In the genomic region with DNA sequence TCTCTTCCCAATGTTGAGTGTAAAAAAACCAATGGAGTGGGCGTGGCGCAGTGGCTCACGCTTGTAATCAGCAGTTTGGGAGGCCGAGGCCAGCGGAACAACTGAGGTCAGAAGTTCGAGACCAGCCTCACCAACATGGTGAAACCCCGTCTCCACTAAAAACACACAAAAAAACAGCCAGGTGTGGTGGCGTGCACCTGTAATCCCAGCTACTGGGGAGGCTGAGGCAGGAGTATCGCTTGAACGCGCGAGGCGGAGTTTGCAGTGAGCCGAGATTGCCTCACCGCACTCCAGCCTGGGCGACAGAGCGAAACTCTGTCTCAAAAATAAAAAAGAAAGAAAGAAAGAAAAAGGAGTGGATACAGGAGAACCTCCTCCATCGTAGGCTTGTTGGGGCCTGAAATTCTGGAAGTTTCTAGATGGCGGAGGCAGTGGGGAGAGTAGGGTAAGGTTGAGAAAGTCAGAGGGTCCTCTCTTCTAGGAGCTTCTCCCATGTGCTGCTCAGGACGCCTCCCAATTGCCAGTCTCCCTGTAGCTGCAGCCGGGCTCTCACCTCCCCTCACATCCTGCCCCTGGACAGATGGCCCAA, we compare ENCODE assay signal across 1 cellular context.
TF ChIP-seq lines count a peak whose summit lies in the region.

No MANE protein-coding gene starts in this region.

TF ChIP-seq in K562, 482 proteins besides CTCF, POLR2A, EP300 and RAD21 (continued from another document and continues in another):
- TF ChIP-seq, protein P1, sequence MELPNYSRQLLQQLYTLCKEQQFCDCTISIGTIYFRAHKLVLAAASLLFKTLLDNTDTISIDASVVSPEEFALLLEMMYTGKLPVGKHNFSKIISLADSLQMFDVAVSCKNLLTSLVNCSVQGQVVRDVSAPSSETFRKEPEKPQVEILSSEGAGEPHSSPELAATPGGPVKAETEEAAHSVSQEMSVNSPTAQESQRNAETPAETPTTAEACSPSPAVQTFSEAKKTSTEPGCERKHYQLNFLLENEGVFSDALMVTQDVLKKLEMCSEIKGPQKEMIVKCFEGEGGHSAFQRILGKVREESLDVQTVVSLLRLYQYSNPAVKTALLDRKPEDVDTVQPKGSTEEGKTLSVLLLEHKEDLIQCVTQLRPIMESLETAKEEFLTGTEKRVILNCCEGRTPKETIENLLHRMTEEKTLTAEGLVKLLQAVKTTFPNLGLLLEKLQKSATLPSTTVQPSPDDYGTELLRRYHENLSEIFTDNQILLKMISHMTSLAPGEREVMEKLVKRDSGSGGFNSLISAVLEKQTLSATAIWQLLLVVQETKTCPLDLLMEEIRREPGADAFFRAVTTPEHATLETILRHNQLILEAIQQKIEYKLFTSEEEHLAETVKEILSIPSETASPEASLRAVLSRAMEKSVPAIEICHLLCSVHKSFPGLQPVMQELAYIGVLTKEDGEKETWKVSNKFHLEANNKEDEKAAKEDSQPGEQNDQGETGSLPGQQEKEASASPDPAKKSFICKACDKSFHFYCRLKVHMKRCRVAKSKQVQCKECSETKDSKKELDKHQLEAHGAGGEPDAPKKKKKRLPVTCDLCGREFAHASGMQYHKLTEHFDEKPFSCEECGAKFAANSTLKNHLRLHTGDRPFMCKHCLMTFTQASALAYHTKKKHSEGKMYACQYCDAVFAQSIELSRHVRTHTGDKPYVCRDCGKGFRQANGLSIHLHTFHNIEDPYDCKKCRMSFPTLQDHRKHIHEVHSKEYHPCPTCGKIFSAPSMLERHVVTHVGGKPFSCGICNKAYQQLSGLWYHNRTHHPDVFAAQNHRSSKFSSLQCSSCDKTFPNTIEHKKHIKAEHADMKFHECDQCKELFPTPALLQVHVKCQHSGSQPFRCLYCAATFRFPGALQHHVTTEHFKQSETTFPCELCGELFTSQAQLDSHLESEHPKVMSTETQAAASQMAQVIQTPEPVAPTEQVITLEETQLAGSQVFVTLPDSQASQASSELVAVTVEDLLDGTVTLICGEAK (IDR thresholded peaks at IDR 0.05) = peak; percentile 60
- TF ChIP-seq, protein P1 (CRISPR knock-in tag; IDR thresholded peaks at IDR 0.05) = no peak
- TF ChIP-seq RBFOX2 (IDR thresholded peaks at IDR 0.05; ENCODE audit: low read depth, low read length) (no peak), CHD2 (IDR thresholded peaks at IDR 0.05; ENCODE audit: low read depth, low read length) (no peak), HDAC2 (IDR thresholded peaks at IDR 0.05) (peak; percentile 51; the same call in 1 of the 2 replicates), KDM1A (IDR thresholded peaks at IDR 0.05) (peak; percentile 76 to 84), NFIC (IDR thresholded peaks at IDR 0.05) (0 out of 2 replicates have a peak, but pooled peaks have one; percentile 13), ZNF384 (IDR thresholded peaks at IDR 0.05; ENCODE audit: low read depth, low read length) (peak; percentile 80), DPF2 (IDR thresholded peaks at IDR 0.05) (peak; percentile 73; the same call in 1 of the 2 replicates), L3MBTL2 (IDR thresholded peaks at IDR 0.05) (peak; percentile 2; the same call in 1 of the 2 replicates), RNF2 (IDR thresholded peaks at IDR 0.05) (0 out of 2 replicates have a peak, but pooled peaks have one; percentile 2), SMARCE1 (IDR thresholded peaks at IDR 0.05) (peak; percentile 54; the same call in 1 of the 2 replicates), TRIM28 (IDR thresholded peaks at IDR 0.05) (peak; percentile 47; the same call in 1 of the 2 replicates), CHD4 (IDR thresholded peaks at IDR 0.05; ENCODE audit: insufficient read depth, insufficient replicate concordance, low read depth, low read length, poor library complexity, severe bottlenecking) (peak; percentile 92), BCL6 (CRISPR knock-in tag; IDR thresholded peaks at IDR 0.05) (no peak), PTTG1 (tag; IDR thresholded peaks at IDR 0.05; ENCODE audit: low read depth) (no peak), ZEB2 (IDR thresholded peaks at IDR 0.05) (peak; percentile 68), KLF13 (tag; IDR thresholded peaks at IDR 0.05; ENCODE audit: borderline replicate concordance, low read depth) (peak; percentile 98), ADNP (tag; IDR thresholded peaks at IDR 0.05) (peak; percentile 100), HNRNPL (IDR thresholded peaks at IDR 0.05; ENCODE audit: low read depth, low read length) (no peak), GTF2E2 (tag; IDR thresholded peaks at IDR 0.05) (peak; percentile 78; the same call in 1 of the 2 replicates)
- TF ChIP-seq, protein P2, sequence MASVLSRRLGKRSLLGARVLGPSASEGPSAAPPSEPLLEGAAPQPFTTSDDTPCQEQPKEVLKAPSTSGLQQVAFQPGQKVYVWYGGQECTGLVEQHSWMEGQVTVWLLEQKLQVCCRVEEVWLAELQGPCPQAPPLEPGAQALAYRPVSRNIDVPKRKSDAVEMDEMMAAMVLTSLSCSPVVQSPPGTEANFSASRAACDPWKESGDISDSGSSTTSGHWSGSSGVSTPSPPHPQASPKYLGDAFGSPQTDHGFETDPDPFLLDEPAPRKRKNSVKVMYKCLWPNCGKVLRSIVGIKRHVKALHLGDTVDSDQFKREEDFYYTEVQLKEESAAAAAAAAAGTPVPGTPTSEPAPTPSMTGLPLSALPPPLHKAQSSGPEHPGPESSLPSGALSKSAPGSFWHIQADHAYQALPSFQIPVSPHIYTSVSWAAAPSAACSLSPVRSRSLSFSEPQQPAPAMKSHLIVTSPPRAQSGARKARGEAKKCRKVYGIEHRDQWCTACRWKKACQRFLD (CRISPR knock-in tag; IDR thresholded peaks at IDR 0.05) = peak; percentile 58; the same call in 1 of the 2 replicates
- TF ChIP-seq, protein P3, sequence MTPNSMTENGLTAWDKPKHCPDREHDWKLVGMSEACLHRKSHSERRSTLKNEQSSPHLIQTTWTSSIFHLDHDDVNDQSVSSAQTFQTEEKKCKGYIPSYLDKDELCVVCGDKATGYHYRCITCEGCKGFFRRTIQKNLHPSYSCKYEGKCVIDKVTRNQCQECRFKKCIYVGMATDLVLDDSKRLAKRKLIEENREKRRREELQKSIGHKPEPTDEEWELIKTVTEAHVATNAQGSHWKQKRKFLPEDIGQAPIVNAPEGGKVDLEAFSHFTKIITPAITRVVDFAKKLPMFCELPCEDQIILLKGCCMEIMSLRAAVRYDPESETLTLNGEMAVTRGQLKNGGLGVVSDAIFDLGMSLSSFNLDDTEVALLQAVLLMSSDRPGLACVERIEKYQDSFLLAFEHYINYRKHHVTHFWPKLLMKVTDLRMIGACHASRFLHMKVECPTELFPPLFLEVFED (CRISPR knock-in tag; conservative IDR thresholded peaks at IDR 0.05) = 0 out of 2 replicates have a peak, but pooled peaks have one; percentile 29
- TF ChIP-seq, protein P4, sequence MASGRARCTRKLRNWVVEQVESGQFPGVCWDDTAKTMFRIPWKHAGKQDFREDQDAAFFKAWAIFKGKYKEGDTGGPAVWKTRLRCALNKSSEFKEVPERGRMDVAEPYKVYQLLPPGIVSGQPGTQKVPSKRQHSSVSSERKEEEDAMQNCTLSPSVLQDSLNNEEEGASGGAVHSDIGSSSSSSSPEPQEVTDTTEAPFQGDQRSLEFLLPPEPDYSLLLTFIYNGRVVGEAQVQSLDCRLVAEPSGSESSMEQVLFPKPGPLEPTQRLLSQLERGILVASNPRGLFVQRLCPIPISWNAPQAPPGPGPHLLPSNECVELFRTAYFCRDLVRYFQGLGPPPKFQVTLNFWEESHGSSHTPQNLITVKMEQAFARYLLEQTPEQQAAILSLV (tag; IDR thresholded peaks at IDR 0.05) = peak; percentile 69; the same call in 1 of the 2 replicates
- TF ChIP-seq, protein P5, sequence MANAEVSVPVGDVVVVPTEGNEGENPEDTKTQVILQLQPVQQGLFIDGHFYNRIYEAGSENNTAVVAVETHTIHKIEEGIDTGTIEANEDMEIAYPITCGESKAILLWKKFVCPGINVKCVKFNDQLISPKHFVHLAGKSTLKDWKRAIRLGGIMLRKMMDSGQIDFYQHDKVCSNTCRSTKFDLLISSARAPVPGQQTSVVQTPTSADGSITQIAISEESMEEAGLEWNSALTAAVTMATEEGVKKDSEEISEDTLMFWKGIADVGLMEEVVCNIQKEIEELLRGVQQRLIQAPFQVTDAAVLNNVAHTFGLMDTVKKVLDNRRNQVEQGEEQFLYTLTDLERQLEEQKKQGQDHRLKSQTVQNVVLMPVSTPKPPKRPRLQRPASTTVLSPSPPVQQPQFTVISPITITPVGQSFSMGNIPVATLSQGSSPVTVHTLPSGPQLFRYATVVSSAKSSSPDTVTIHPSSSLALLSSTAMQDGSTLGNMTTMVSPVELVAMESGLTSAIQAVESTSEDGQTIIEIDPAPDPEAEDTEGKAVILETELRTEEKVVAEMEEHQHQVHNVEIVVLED (CRISPR knock-in tag; IDR thresholded peaks at IDR 0.05) = no peak
- TF ChIP-seq, protein P6, sequence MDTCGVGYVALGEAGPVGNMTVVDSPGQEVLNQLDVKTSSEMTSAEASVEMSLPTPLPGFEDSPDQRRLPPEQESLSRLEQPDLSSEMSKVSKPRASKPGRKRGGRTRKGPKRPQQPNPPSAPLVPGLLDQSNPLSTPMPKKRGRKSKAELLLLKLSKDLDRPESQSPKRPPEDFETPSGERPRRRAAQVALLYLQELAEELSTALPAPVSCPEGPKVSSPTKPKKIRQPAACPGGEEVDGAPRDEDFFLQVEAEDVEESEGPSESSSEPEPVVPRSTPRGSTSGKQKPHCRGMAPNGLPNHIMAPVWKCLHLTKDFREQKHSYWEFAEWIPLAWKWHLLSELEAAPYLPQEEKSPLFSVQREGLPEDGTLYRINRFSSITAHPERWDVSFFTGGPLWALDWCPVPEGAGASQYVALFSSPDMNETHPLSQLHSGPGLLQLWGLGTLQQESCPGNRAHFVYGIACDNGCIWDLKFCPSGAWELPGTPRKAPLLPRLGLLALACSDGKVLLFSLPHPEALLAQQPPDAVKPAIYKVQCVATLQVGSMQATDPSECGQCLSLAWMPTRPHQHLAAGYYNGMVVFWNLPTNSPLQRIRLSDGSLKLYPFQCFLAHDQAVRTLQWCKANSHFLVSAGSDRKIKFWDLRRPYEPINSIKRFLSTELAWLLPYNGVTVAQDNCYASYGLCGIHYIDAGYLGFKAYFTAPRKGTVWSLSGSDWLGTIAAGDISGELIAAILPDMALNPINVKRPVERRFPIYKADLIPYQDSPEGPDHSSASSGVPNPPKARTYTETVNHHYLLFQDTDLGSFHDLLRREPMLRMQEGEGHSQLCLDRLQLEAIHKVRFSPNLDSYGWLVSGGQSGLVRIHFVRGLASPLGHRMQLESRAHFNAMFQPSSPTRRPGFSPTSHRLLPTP (IDR thresholded peaks at IDR 0.05; ENCODE audit: borderline replicate concordance, extremely low read depth, insufficient read length) = peak; percentile 87
- TF ChIP-seq, protein P7, sequence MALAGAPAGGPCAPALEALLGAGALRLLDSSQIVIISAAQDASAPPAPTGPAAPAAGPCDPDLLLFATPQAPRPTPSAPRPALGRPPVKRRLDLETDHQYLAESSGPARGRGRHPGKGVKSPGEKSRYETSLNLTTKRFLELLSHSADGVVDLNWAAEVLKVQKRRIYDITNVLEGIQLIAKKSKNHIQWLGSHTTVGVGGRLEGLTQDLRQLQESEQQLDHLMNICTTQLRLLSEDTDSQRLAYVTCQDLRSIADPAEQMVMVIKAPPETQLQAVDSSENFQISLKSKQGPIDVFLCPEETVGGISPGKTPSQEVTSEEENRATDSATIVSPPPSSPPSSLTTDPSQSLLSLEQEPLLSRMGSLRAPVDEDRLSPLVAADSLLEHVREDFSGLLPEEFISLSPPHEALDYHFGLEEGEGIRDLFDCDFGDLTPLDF (CRISPR knock-in tag; IDR thresholded peaks at IDR 0.05) = 0 out of 2 replicates have a peak, but pooled peaks have one; percentile 16
- TF ChIP-seq, protein P8, sequence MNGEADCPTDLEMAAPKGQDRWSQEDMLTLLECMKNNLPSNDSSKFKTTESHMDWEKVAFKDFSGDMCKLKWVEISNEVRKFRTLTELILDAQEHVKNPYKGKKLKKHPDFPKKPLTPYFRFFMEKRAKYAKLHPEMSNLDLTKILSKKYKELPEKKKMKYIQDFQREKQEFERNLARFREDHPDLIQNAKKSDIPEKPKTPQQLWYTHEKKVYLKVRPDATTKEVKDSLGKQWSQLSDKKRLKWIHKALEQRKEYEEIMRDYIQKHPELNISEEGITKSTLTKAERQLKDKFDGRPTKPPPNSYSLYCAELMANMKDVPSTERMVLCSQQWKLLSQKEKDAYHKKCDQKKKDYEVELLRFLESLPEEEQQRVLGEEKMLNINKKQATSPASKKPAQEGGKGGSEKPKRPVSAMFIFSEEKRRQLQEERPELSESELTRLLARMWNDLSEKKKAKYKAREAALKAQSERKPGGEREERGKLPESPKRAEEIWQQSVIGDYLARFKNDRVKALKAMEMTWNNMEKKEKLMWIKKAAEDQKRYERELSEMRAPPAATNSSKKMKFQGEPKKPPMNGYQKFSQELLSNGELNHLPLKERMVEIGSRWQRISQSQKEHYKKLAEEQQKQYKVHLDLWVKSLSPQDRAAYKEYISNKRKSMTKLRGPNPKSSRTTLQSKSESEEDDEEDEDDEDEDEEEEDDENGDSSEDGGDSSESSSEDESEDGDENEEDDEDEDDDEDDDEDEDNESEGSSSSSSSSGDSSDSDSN (IDR thresholded peaks at IDR 0.05; ENCODE audit: borderline replicate concordance in 1 of 2, low read depth in 2 of 2, low read length in 2 of 2) = peak in 1 of 2 experiments; percentile 16; a peak in 1 of 4 replicates
